In the genomic region with DNA sequence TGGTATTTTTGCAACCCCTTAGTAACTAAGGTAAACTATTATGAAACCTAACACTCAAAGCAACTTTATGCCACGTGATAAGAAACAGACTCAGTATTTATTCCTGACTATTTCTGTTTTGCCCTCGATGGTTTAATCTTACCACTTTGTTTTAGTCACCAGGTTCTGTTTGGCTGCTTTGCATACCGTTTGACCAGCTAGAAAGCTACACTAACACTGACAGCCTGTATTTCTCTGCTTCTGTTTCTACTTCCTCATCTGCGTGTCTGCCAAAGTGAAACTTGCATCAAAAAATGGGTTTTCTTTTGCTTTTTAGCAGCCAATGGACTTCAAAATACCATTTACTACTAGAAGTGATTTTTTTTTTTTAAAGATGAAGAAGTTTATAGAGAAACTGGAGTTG, we compare ENCODE assay signal across 13 cellular contexts.
DNase-seq lines count a peak whose midpoint lies in the region; ATAC-seq lines count a peak whose summit lies in the region.
"Had no signal": no experiment of that assay in that cellular context is flagged by ENCODE, and none has a peak within 500 bp of the region (broad histone marks: within the 10 kb centered on the region; RNA-seq: fewer than 3 reads in every experiment).

No MANE protein-coding gene starts in this region.

- H3K36me3 Mint-ChIP-seq in T-cell: no peaks in the 10 kb centered on the region
- H3K36me3 Mint-ChIP-seq in T-helper 2 cell treated with Interferon-gamma antibody and Interleukin-4, amounts not matched to agents 5 μg/mL and 100 μg/mL, for 36 hours (ENCODE audit: low read depth): no peaks in the 10 kb centered on the region
- H3K36me3 Mint-ChIP-seq in stimulated activated naive B cell treated with anti-CD40 and anti-IgM and Interleukin-4, amounts not matched to agents 10 μg/mL and 1 μg/mL and 100 μg/mL, for 72 hours: no peaks in the 10 kb centered on the region
- H3K36me3 Mint-ChIP-seq: brain had no signal

- H3K9me3 Mint-ChIP-seq in T-cell: peaks cover 0 to 7% (median 0%) of the 10 kb centered on the region in 3 donors
- peaks cover 20% of the 10 kb centered on the region for H3K9me3 Mint-ChIP-seq in T-helper 2 cell treated with Interferon-gamma antibody and Interleukin-4, amounts not matched to agents 5 μg/mL and 100 μg/mL, for 36 hours
- peaks cover 0 to 4% of the 10 kb centered on the region in 2 donors for H3K9me3 Mint-ChIP-seq in stimulated activated naive B cell treated with anti-CD40 and anti-IgM and Interleukin-4, amounts not matched to agents 10 μg/mL and 1 μg/mL and 100 μg/mL, for 72 hours
- H3K9me3 Mint-ChIP-seq: brain, neural crest cell had no signal

- H3K27me3 Mint-ChIP-seq in T-cell: no peaks in the 10 kb centered on the region
- no peaks in the 10 kb centered on the region for H3K27me3 Mint-ChIP-seq in T-helper 2 cell treated with Interferon-gamma antibody and Interleukin-4, amounts not matched to agents 5 μg/mL and 100 μg/mL, for 36 hours (ENCODE audit: low read depth)
- no peaks in the 10 kb centered on the region for H3K27me3 Mint-ChIP-seq in stimulated activated naive B cell treated with anti-CD40 and anti-IgM and Interleukin-4, amounts not matched to agents 10 μg/mL and 1 μg/mL and 100 μg/mL, for 72 hours
- H3K27me3 Mint-ChIP-seq: activated CD4-positive, alpha-beta T cell treated with anti-CD3 and anti-CD28 coated beads for 36 hours; brain had no signal

- ATAC-seq in GM18858 (IDR thresholded peaks at IDR 0.05; ENCODE audit: unreplicated experiment) (peak; percentile 95), GM21619 (IDR thresholded peaks at IDR 0.05; ENCODE audit: unreplicated experiment) (peak; percentile 92), HG03342 (IDR thresholded peaks at IDR 0.05; ENCODE audit: unreplicated experiment) (peak; percentile 93), T-cell (replicated peaks in 1 of 4) (no peak)
- ATAC-seq in stimulated activated naive B cell treated with anti-CD40 and anti-IgM and Interleukin-4, amounts not matched to agents 10 μg/mL and 1 μg/mL and 100 μg/mL, for 72 hours (replicated peaks): no peak
- ATAC-seq: activated CD4-positive, alpha-beta T cell treated with anti-CD3 and anti-CD28 coated beads for 36 hours had no signal

- H3K4me3 Mint-ChIP-seq in T-cell: no peak overlapping the region
- no peak overlapping the region for H3K4me3 Mint-ChIP-seq in T-helper 2 cell treated with Interferon-gamma antibody and Interleukin-4, amounts not matched to agents 5 μg/mL and 100 μg/mL, for 36 hours
- H3K4me3 Mint-ChIP-seq in stimulated activated naive B cell treated with anti-CD40 and anti-IgM and Interleukin-4, amounts not matched to agents 10 μg/mL and 1 μg/mL and 100 μg/mL, for 72 hours: no peak overlapping the region
- H3K4me3 Mint-ChIP-seq: activated CD4-positive, alpha-beta T cell treated with anti-CD3 and anti-CD28 coated beads for 36 hours; brain; neural crest cell had no signal

- H3K4me1 Mint-ChIP-seq in T-cell: no peaks in the 10 kb centered on the region
- no peaks in the 10 kb centered on the region for H3K4me1 Mint-ChIP-seq in T-helper 2 cell treated with Interferon-gamma antibody and Interleukin-4, amounts not matched to agents 5 μg/mL and 100 μg/mL, for 36 hours (ENCODE audit: low read depth)
- no peaks in the 10 kb centered on the region for H3K4me1 Mint-ChIP-seq in stimulated activated naive B cell treated with anti-CD40 and anti-IgM and Interleukin-4, amounts not matched to agents 10 μg/mL and 1 μg/mL and 100 μg/mL, for 72 hours
- H3K4me1 Mint-ChIP-seq: activated CD4-positive, alpha-beta T cell treated with anti-CD3 and anti-CD28 coated beads for 36 hours; neural crest cell had no signal

- H3K27ac Mint-ChIP-seq in T-cell: no peak overlapping the region
- H3K27ac Mint-ChIP-seq in T-helper 2 cell treated with Interferon-gamma antibody and Interleukin-4, amounts not matched to agents 5 μg/mL and 100 μg/mL, for 36 hours: no peak overlapping the region
- no peak overlapping the region for H3K27ac Mint-ChIP-seq in stimulated activated naive B cell treated with anti-CD40 and anti-IgM and Interleukin-4, amounts not matched to agents 10 μg/mL and 1 μg/mL and 100 μg/mL, for 72 hours
- H3K27ac Mint-ChIP-seq: activated CD4-positive, alpha-beta T cell treated with anti-CD3 and anti-CD28 coated beads for 36 hours had no signal

- POLR2A ChIA-PET in T-cell (lab: Charles Lee): no interaction called here

- peak; percentile 45 for DNase-seq in astrocyte of the hippocampus (ENCODE audit: low read depth, low spot score)
- DNase-seq in occipital lobe (lab: John Stamatoyannopoulos, UW): no peak
- DNase-seq in T-cell: no peak
- DNase-seq in T-helper 2 cell treated with Interferon-gamma antibody and Interleukin-4, amounts not matched to agents 5 μg/mL and 100 μg/mL, for 36 hours (ENCODE audit: low spot score): no peak
- DNase-seq in stimulated activated naive B cell treated with anti-CD40 and anti-IgM and Interleukin-4, amounts not matched to agents 10 μg/mL and 1 μg/mL and 100 μg/mL, for 72 hours: no peak
- DNase-seq: activated CD4-positive, alpha-beta T cell treated with anti-CD3 and anti-CD28 coated beads for 36 hours; head of caudate nucleus; NCI-H446 treated with DMSO at 0.1 percent for 48 hours had no signal

- CTCF ChIA-PET in T-cell (lab: Charles Lee): no interaction called here

Comparison
In these comparisons a context has a peak if more than half of its experiments do, and no peak if none do; other contexts are left out.
1. ATAC-seq: peak in GM18858 (single experiment), GM21619 (single experiment) and HG03342 (single experiment); none in T-cell (0 of 4) and stimulated activated naive B cell treated with anti-CD40 and anti-IgM and Interleukin-4, amounts not matched to agents 10 μg/mL and 1 μg/mL and 100 μg/mL, for 72 hours (0 of 2).